Comparison of ENCODE assay signal across 8 cellular contexts in genomic region chr1:5992034-5992813, GRCh38. TPM values are rescaled to one million over a fixed set of nuclear protein-coding genes. Genes with fewer than 3 reads are reported as not detected.
DNase-seq lines count a peak whose midpoint lies in the region; ATAC-seq and TF ChIP-seq lines count a peak whose summit lies in the region.

Gene NPHP4 (minus strand): TSS chr1:5992425. CDS start chr1:5986289, 6,136 bp downstream.

- in situ Hi-C loops in GM13976 (cut with MboI; ENCODE audit: low sequenced_read_pairs, unreplicated experiment), result no loop called here

- H3K4me3 Mint-ChIP-seq in T-helper 1 cell treated with Interleukin-12 subunit alpha and Interleukin-12 subunit beta and Interleukin-4 antibody, amounts not matched to agents 30 μg/mL and 1 μg/mL, for 36 hours, result peak within 1 kb of the TSS; percentile 93

- DNase-seq in GM13976 (ENCODE audit: low spot score), result peak; percentile 100
- DNase-seq in NCI-H146 (lab: John Stamatoyannopoulos, UW), result peak; percentile 98
- peak; percentile 99 for DNase-seq in amniotic stem cell (lab: John Stamatoyannopoulos, UW)
- DNase-seq in left cardiac atrium, result peak; percentile 100
- peak; percentile 100 for DNase-seq in posterior vena cava (ENCODE audit: low spot score)
- peak; percentile 100 for DNase-seq in ureter (ENCODE audit: low spot score)

- H3K27ac Mint-ChIP-seq in T-helper 1 cell treated with Interleukin-12 subunit alpha and Interleukin-12 subunit beta and Interleukin-4 antibody, amounts not matched to agents 30 μg/mL and 1 μg/mL, for 36 hours, result peak within 1 kb of the TSS; percentile 98

- peaks cover 3% of the 10 kb centered on the region for H3K36me3 Mint-ChIP-seq in T-helper 1 cell treated with Interleukin-12 subunit alpha and Interleukin-12 subunit beta and Interleukin-4 antibody, amounts not matched to agents 30 μg/mL and 1 μg/mL, for 36 hours (ENCODE audit: low read depth)

- ATAC-seq in HG02852 (IDR thresholded peaks at IDR 0.05; ENCODE audit: unreplicated experiment) (peak; percentile 87), left cardiac atrium (peak; percentile 97)

- no peak for TF ChIP-seq CTCF in GM13976 (IDR thresholded peaks at IDR 0.05; ENCODE audit: borderline replicate concordance, control extremely low read depth, extremely low read depth, insufficient read depth, missing control alignments)

- no peaks in the 10 kb centered on the region for H3K9me3 Mint-ChIP-seq in T-helper 1 cell treated with Interleukin-12 subunit alpha and Interleukin-12 subunit beta and Interleukin-4 antibody, amounts not matched to agents 30 μg/mL and 1 μg/mL, for 36 hours

- no peaks in the 10 kb centered on the region for H3K27me3 Mint-ChIP-seq in T-helper 1 cell treated with Interleukin-12 subunit alpha and Interleukin-12 subunit beta and Interleukin-4 antibody, amounts not matched to agents 30 μg/mL and 1 μg/mL, for 36 hours (ENCODE audit: low read depth)

- H3K4me1 Mint-ChIP-seq in T-helper 1 cell treated with Interleukin-12 subunit alpha and Interleukin-12 subunit beta and Interleukin-4 antibody, amounts not matched to agents 30 μg/mL and 1 μg/mL, for 36 hours (ENCODE audit: low read depth), result peaks cover 23% of the 10 kb centered on the region

- intact Hi-C loops in left cardiac atrium (cut with DNase I), result no loop called here
- intact Hi-C loops in posterior vena cava (cut with DNase I), result loop anchor here in 1 of 2 donors (5.0 kb wide), 1 partner anchor 1790 kb away; the partner anchor contains the start of gene PER3

RNA-seq across cellular contexts. Expression of gene NPHP4, which starts in this region (rescaled TPM):
- total RNA-seq in left cardiac atrium (1 to 10 TPM; 5.1 to 7.3 TPM), posterior vena cava (1 to 10 TPM; 6.9 to 7.7 TPM), ureter (15.3 TPM)

Comparison
In these comparisons a context has a peak if more than half of its experiments do, and no peak if none do; other contexts are left out.
1. Peak in every context shown above with its lines: DNase-seq and ATAC-seq.